In genomic region chr11:61871158-61871597, GRCh38 we compare ENCODE assay signal across 8 cellular contexts. TPM values are rescaled to one million over a fixed set of nuclear protein-coding genes. Genes with fewer than 3 reads are reported as not detected.
DNase-seq lines count a peak whose midpoint lies in the region; ATAC-seq and TF ChIP-seq lines count a peak whose summit lies in the region.

No MANE protein-coding gene starts in this region.

- no peaks in the 10 kb centered on the region for H3K9me3 ChIP-seq in heart left ventricle

- ATAC-seq in GM21825 (IDR thresholded peaks at IDR 0.05; ENCODE audit: unreplicated experiment) (peak; percentile 70), SK-N-SH treated with all-trans-retinoic acid at 6 μM for 48 hours (peak; percentile 97), heart left ventricle (peak; percentile 79 to 90 (median 84))

- intact Hi-C loops in heart left ventricle (cut with DNase I) (loop anchor here in 9 of 10 donors (1.0 to 10.0 kb wide), 11 partner anchors 26 to 212 kb away; partner anchors contain the start of gene FADS1 (in 2 of the 9)), posterior vena cava (cut with DNase I) (no loop called here)

- H3K4me3 Mint-ChIP-seq in activated naive CD8-positive, alpha-beta T cell treated with anti-CD3 and anti-CD28 coated beads for 36 hours, result no peak overlapping the region

- no peaks in the 10 kb centered on the region for H3K27me3 ChIP-seq in heart left ventricle

- peak in 1 of 2 donors; percentile 13 for TF ChIP-seq POLR2A in heart left ventricle (IDR thresholded peaks at IDR 0.05)

- H3K4me1 Mint-ChIP-seq in activated naive CD8-positive, alpha-beta T cell treated with anti-CD3 and anti-CD28 coated beads for 36 hours, result peaks cover 4% of the 10 kb centered on the region

- peak overlapping the region in 9 of 12 donors; percentile 1 to 82 (median 56) for H3K27ac ChIP-seq in heart left ventricle

- no peak overlapping the region for H3K27ac Mint-ChIP-seq in activated naive CD8-positive, alpha-beta T cell treated with anti-CD3 and anti-CD28 coated beads for 36 hours

- peak overlapping the region in 7 of 12 donors; percentile 11 to 41 (median 20) for H3K4me3 ChIP-seq in heart left ventricle

- 2 to 10% (median 3%) methylated on average over 3 to 24 of the region's 24 CpGs for WGBS in heart left ventricle, 4 donors

- peak; percentile 72 for DNase-seq in DMS153 treated with DMSO at 0.1 percent for 48 hours (lab: John Stamatoyannopoulos, UW; ENCODE audit: unreplicated experiment)
- DNase-seq in NAMALWA (ENCODE audit: low spot score), result peak; percentile 82
- peak; percentile 77 for DNase-seq in activated naive CD8-positive, alpha-beta T cell treated with anti-CD3 and anti-CD28 coated beads for 36 hours
- peak; percentile 80 to 92 (median 88) for DNase-seq in heart left ventricle
- peak; percentile 96 for DNase-seq in posterior vena cava (ENCODE audit: low spot score)
- peak; percentile 79 for DNase-seq in ureter (ENCODE audit: low spot score)

- peaks cover 12% of the 10 kb centered on the region for H3K27me3 Mint-ChIP-seq in activated naive CD8-positive, alpha-beta T cell treated with anti-CD3 and anti-CD28 coated beads for 36 hours

- H3K36me3 Mint-ChIP-seq in activated naive CD8-positive, alpha-beta T cell treated with anti-CD3 and anti-CD28 coated beads for 36 hours, result no peaks in the 10 kb centered on the region

- H3K9me3 Mint-ChIP-seq in activated naive CD8-positive, alpha-beta T cell treated with anti-CD3 and anti-CD28 coated beads for 36 hours, result no peaks in the 10 kb centered on the region

- peak; percentile 88 to 98 (median 94) for TF ChIP-seq CTCF in heart left ventricle (IDR thresholded peaks at IDR 0.05)

- peaks cover 2 to 48% (median 20%) of the 10 kb centered on the region in 12 donors for H3K4me1 ChIP-seq in heart left ventricle

- H3K36me3 ChIP-seq in heart left ventricle, result peaks cover 0 to 19% (median 10%) of the 10 kb centered on the region in 9 donors

TF ChIP-seq in SK-N-SH treated with all-trans-retinoic acid at 6 μM for 48 hours, 23 proteins besides CTCF, POLR2A, EP300 and RAD21:
- TF ChIP-seq ZNF8 (CRISPR knock-in tag; IDR thresholded peaks at IDR 0.05), result no peak

RNA-seq across cellular contexts. Expression of gene FADS3, which starts 20.2 kb away (rescaled TPM):
- total RNA-seq in activated naive CD8-positive, alpha-beta T cell treated with anti-CD3 and anti-CD28 coated beads for 36 hours, result 1 to 10 TPM; 5.7 to 6.4 TPM
- 100 to 1,000 TPM in 3 of 9 donors, 10 to 100 TPM in 6; 53.2 to 147 (median 79.6) TPM for total RNA-seq in heart left ventricle
- polyA plus RNA-seq in heart left ventricle, result 100 to 1,000 TPM in 1 of 2 donors, 10 to 100 TPM in 1; 65.6 to 237 TPM
- 100 to 1,000 TPM in 1 of 2 donors, 10 to 100 TPM in 1; 83.0 to 106 TPM for total RNA-seq in posterior vena cava
- 31.1 TPM for total RNA-seq in ureter

RNA-seq across cellular contexts. Expression of gene FADS2, which starts 43.1 kb away (rescaled TPM):
- 10 to 100 TPM; 65.4 to 65.6 TPM for total RNA-seq in activated naive CD8-positive, alpha-beta T cell treated with anti-CD3 and anti-CD28 coated beads for 36 hours
- total RNA-seq in heart left ventricle (10 to 100 TPM in 8 of 9 donors, 1 to 10 TPM in 1; 2.6 to 38.2 (median 19.2) TPM), posterior vena cava (100 to 1,000 TPM in 1 of 2 donors, 10 to 100 TPM in 1; 60.3 to 123 TPM), ureter (118 TPM)
- polyA plus RNA-seq in heart left ventricle, result 10 to 100 TPM; 13.8 to 43.6 TPM

RNA-seq across cellular contexts. Expression of gene RAB3IL1, which starts 46.2 kb away (rescaled TPM):
- total RNA-seq in activated naive CD8-positive, alpha-beta T cell treated with anti-CD3 and anti-CD28 coated beads for 36 hours, result not detected
- 10 to 100 TPM in 3 of 9 donors, 1 to 10 TPM in 6; 4.7 to 22.0 (median 7.7) TPM for total RNA-seq in heart left ventricle
- 1 to 10 TPM; 6.0 to 7.5 TPM for polyA plus RNA-seq in heart left ventricle
- 10 to 100 TPM; 26.7 to 31.5 TPM for total RNA-seq in posterior vena cava
- total RNA-seq in ureter, result 14.9 TPM

RNA-seq across cellular contexts. Expression of gene FADS1, which starts 54.4 kb away (rescaled TPM):
- 10 to 100 TPM; 18.1 to 18.2 TPM for total RNA-seq in activated naive CD8-positive, alpha-beta T cell treated with anti-CD3 and anti-CD28 coated beads for 36 hours
- total RNA-seq in heart left ventricle, result 10 to 100 TPM; 16.9 to 37.6 (median 23.6) TPM
- 10 to 100 TPM; 14.3 to 72.6 TPM for polyA plus RNA-seq in heart left ventricle
- 10 to 100 TPM; 28.8 to 29.8 TPM for total RNA-seq in posterior vena cava
- 40.7 TPM for total RNA-seq in ureter

Comparison
In these comparisons a context has a peak if more than half of its experiments do, and no peak if none do; other contexts are left out.
1. Peak in every context shown above with its lines: DNase-seq, ATAC-seq, H3K4me3 ChIP-seq and H3K27ac ChIP-seq.
2. RNA of gene RAB3IL1, which starts 46.2 kb away (total RNA-seq): 26.7 to 31.5 TPM in posterior vena cava, 14.9 TPM in ureter (single experiment) and 4.7 to 22.0 TPM in heart left ventricle; not detected in activated naive CD8-positive, alpha-beta T cell treated with anti-CD3 and anti-CD28 coated beads for 36 hours; every median in the first group is over 4 times any median in the second.
3. intact Hi-C loops: an anchor here in heart left ventricle (1.0 to 10.0 kb wide); none called in posterior vena cava.